11 cellular contexts compared by ENCODE assay signal in genomic region chr14:79278286-79278797, GRCh38.
DNase-seq lines count a peak whose midpoint lies in the region; ATAC-seq and TF ChIP-seq lines count a peak whose summit lies in the region.
"Had no signal": no experiment of that assay in that cellular context is flagged by ENCODE, and none has a peak within 500 bp of the region (broad histone marks: within the 10 kb centered on the region; RNA-seq: fewer than 3 reads in every experiment).

No MANE protein-coding gene starts in this region.

- H3K9me1 ChIP-seq in IMR-90 (ENCODE audit: insufficient read depth, low read length): peaks cover 5% of the 10 kb centered on the region; the same call in 1 of the 2 replicates

- POLR2A ChIA-PET in IMR-90 (lab: Charles Lee; ENCODE audit: unreplicated experiment) (no interaction called here), T-cell (lab: Charles Lee) (no interaction called here)

- H2AK9ac ChIP-seq in IMR-90 (replicated peaks; ENCODE audit: low read depth, low read length, poor library complexity): peak overlapping the region; percentile 80

- in situ Hi-C loops in IMR-90 (cut with MboI; ENCODE audit: low sequenced_read_pairs): no loop called here

- H3K36me3 Mint-ChIP-seq in T-cell: no peaks in the 10 kb centered on the region
- H3K36me3 Mint-ChIP-seq: IgD-negative memory B cell had no signal

- TF ChIP-seq RAD21 in IMR-90 (IDR thresholded peaks at IDR 0.05; ENCODE audit: low read length): no peak

- intact Hi-C loops in IMR-90 (cut with micrococcal nuclease) (loop anchor here (2.0 to 10.0 kb wide), 5 partner anchors 236 to 576 kb away; no protein-coding TSS in a partner anchor), lower leg skin (cut with DNase I; ENCODE audit: low total_unique reads) (no loop called here)

- no peak overlapping the region for H2BK5ac ChIP-seq in IMR-90 (ENCODE audit: low read depth, low read length, poor library complexity, severe bottlenecking)

- peak overlapping the region; percentile 24; the same call in 1 of the 2 replicates for H3K4ac ChIP-seq in IMR-90 (ENCODE audit: low read depth, low read length)

- H3K4me3 ChIP-seq in IMR-90 (ENCODE audit: insufficient read depth, low read depth, low read length) (peak overlapping the region; percentile 88), choroid plexus epithelial cell (ENCODE audit: low read depth, low read length) (peak overlapping the region; percentile 75), lower leg skin (ENCODE audit: low read depth, poor library complexity, severe bottlenecking) (peak overlapping the region; percentile 26), stomach smooth muscle (ENCODE audit: low read length in 2 of 2) (peak overlapping the region; percentile 93)

- no peak for TF ChIP-seq CTCF in IMR-90 (conservative IDR thresholded peaks at IDR 0.05; ENCODE audit: low read depth, low read length)
- TF ChIP-seq CTCF in choroid plexus epithelial cell (conservative IDR thresholded peaks at IDR 0.05; ENCODE audit: low read depth, low read length): no peak
- TF ChIP-seq CTCF in lower leg skin (IDR thresholded peaks at IDR 0.05): no peak

- no TSS peak for BruUV-seq in IMR-90 (replicated peaks; lab: Mats Ljungman, UMichigan)

- no peak overlapping the region for H3K27ac Mint-ChIP-seq in T-cell
- H3K27ac Mint-ChIP-seq: IgD-negative memory B cell had no signal

- H4K5ac ChIP-seq in IMR-90 (ENCODE audit: low read depth, low read length): no peak overlapping the region

- H3K27ac ChIP-seq in IMR-90 (ENCODE audit: insufficient read depth, low read length) (no peak overlapping the region), stomach smooth muscle (ENCODE audit: low read length) (no peak overlapping the region)
- H3K27ac ChIP-seq: RWPE1 had no signal

- WGBS in IMR-90 (ENCODE audit: extremely low coverage in 2 of 2, insufficient read length in 1 of 2), 2 experiments: 23% methylated on average over 11 of the region's 18 CpGs; no CpG with 5 or more reads in 1 of the 2 experiments
- 15 to 20% methylated on average over 18 of the region's 18 CpGs for WGBS in lower leg skin, 2 donors

- no peak for DNase-seq in IMR-90
- DNase-seq in choroid plexus epithelial cell (ENCODE audit: low read depth): no peak
- peak in 1 of 2 donors; percentile 82 for DNase-seq in lower leg skin (ENCODE audit: low spot score in 2 of 2)
- no peak for DNase-seq in HuH-7 (ENCODE audit: low spot score)
- DNase-seq in central memory CD4-positive, alpha-beta T cell: no peak
- DNase-seq in T-cell: no peak
- DNase-seq: stimulated activated CD4-positive, alpha-beta T cell treated with anti-CD3 and anti-CD28 coated beads, Interleukin-4, amount 100 ng/mL, for 1 hour had no signal

- no peak overlapping the region for H2BK20ac ChIP-seq in IMR-90 (ENCODE audit: low read depth, low read length)

- H4K8ac ChIP-seq in IMR-90 (ENCODE audit: low read depth in 2 of 2, low read length in 2 of 2): no peak overlapping the region

- H3K23ac ChIP-seq in IMR-90 (ENCODE audit: low read depth, low read length): 0 out of 2 replicates have a peak overlapping the region, but pooled peaks have one; percentile 49

- H3K18ac ChIP-seq in IMR-90 (ENCODE audit: low read depth, low read length): no peak overlapping the region

- peak overlapping the region; percentile 2 for H2BK120ac ChIP-seq in IMR-90 (ENCODE audit: low read depth, low read length)

- no peaks in the 10 kb centered on the region for H4K20me1 ChIP-seq in IMR-90 (ENCODE audit: insufficient read depth, low read length)

- no peak overlapping the region for H2BK15ac ChIP-seq in IMR-90 (ENCODE audit: low read depth, low read length)

- H3K36me3 ChIP-seq in IMR-90 (ENCODE audit: control insufficient read depth, insufficient read depth, low read length) (no peaks in the 10 kb centered on the region), stomach smooth muscle (ENCODE audit: control insufficient read depth in 2 of 2, insufficient read depth in 2 of 2, low read length in 2 of 2) (no peaks in the 10 kb centered on the region)

- 0 out of 4 replicates have a peak, but pooled peaks cover 0 to 3% of the 10 kb centered on the region in 2 experiments for H3K79me1 ChIP-seq in IMR-90 (ENCODE audit: low read depth in 1 of 2, low read length in 2 of 2)

- H3K4me2 ChIP-seq in IMR-90 (ENCODE audit: low read depth, low read length): peak overlapping the region; percentile 88

- H3K4me1 Mint-ChIP-seq in T-cell: peaks cover 0 to 6% (median 3%) of the 10 kb centered on the region in 3 donors
- H3K4me1 Mint-ChIP-seq: IgD-negative memory B cell had no signal

- 0 out of 2 replicates have a peak overlapping the region, but pooled peaks have one; percentile 19 for H3K9ac ChIP-seq in IMR-90 (ENCODE audit: low read depth, low read length)
- peak overlapping the region; percentile 29 to 47 for H3K9ac ChIP-seq in stomach smooth muscle (ENCODE audit: low read length in 2 of 2)

- H3K14ac ChIP-seq in IMR-90 (replicated peaks; ENCODE audit: low read depth, low read length): no peak overlapping the region

- no peak overlapping the region for H4K91ac ChIP-seq in IMR-90 (ENCODE audit: insufficient read depth, low read depth, low read length)

- H3K4me1 ChIP-seq in IMR-90 (ENCODE audit: control insufficient read depth, insufficient read depth, low read length): peaks cover 1% of the 10 kb centered on the region; the same call in 1 of the 2 replicates
- peaks cover 18% of the 10 kb centered on the region for H3K4me1 ChIP-seq in stomach smooth muscle (ENCODE audit: control insufficient read depth, insufficient read depth, low read length)

- H2AK5ac ChIP-seq in IMR-90 (ENCODE audit: low read depth, low read length): peak overlapping the region; percentile 38; the same call in 1 of the 2 replicates

- no peak overlapping the region; the same call in 1 of the 2 replicates for H3K56ac ChIP-seq in IMR-90 (ENCODE audit: extremely low read depth, insufficient read depth, low read length)

- TF ChIP-seq POLR2A in IMR-90 (IDR thresholded peaks at IDR 0.05; ENCODE audit: low read depth, low read length): no peak
- no peak for TF ChIP-seq POLR2A in lower leg skin (IDR thresholded peaks at IDR 0.05)

- no peak overlapping the region for H3K4me3 Mint-ChIP-seq in T-cell
- H3K4me3 Mint-ChIP-seq: IgD-negative memory B cell had no signal

- peak overlapping the region; percentile 97 for H2AFZ ChIP-seq in IMR-90 (replicated peaks; ENCODE audit: low read length, poor library complexity)

- H3K9me3 ChIP-seq in IMR-90 (ENCODE audit: control insufficient read depth, insufficient read depth, low read length) (no peaks in the 10 kb centered on the region), stomach smooth muscle (ENCODE audit: control insufficient read depth in 2 of 2, low read length in 2 of 2) (no peaks in the 10 kb centered on the region)

- CTCF ChIA-PET in IMR-90 (lab: Yijun Ruan, JAX) (no interaction called here), T-cell (lab: Charles Lee) (no interaction called here)

- dilution Hi-C loops in IMR-90 (cut with HindIII; ENCODE audit: low sequenced_read_pairs, unreplicated experiment): no loop called here

- peaks cover 35 to 46% of the 10 kb centered on the region in 2 donors for H3K27me3 Mint-ChIP-seq in T-cell

- ATAC-seq in IMR-90 (ENCODE audit: low read depth) (no peak), HG03439 (IDR thresholded peaks at IDR 0.05; ENCODE audit: unreplicated experiment) (no peak), T-cell (replicated peaks in 1 of 4) (no peak)

- H3K27me3 ChIP-seq in IMR-90 (ENCODE audit: control insufficient read depth, insufficient read depth, low read length): peaks cover 20% of the 10 kb centered on the region
- H3K27me3 ChIP-seq in stomach smooth muscle (ENCODE audit: control insufficient read depth in 1 of 2, insufficient read depth in 2 of 2, low read length in 2 of 2): no peaks in the 10 kb centered on the region

- H3K9me3 Mint-ChIP-seq in T-cell: peaks cover 4 to 7% (median 6%) of the 10 kb centered on the region in 3 donors

TF ChIP-seq in IMR-90, 13 proteins besides CTCF, POLR2A, EP300 and RAD21:
- TF ChIP-seq ELK1 (IDR thresholded peaks at IDR 0.05; ENCODE audit: borderline replicate concordance, low read depth, low read length) (no peak), FOS (IDR thresholded peaks at IDR 0.05; ENCODE audit: low read depth, low read length) (no peak), SMC3 (IDR thresholded peaks at IDR 0.05; ENCODE audit: low read depth, low read length) (no peak), MXI1 (IDR thresholded peaks at IDR 0.05; ENCODE audit: borderline replicate concordance, low read depth, low read length) (no peak), NFE2L2 (IDR thresholded peaks at IDR 0.05; ENCODE audit: low read depth, low read length) (no peak), BHLHE40 (IDR thresholded peaks at IDR 0.05; ENCODE audit: low read depth, low read length) (no peak), RFX5 (IDR thresholded peaks at IDR 0.05; ENCODE audit: low read depth, low read length) (no peak), CEBPB (IDR thresholded peaks at IDR 0.05; ENCODE audit: low read depth, low read length) (no peak), MAZ (IDR thresholded peaks at IDR 0.05; ENCODE audit: borderline replicate concordance, low read depth, low read length) (no peak), USF2 (IDR thresholded peaks at IDR 0.05; ENCODE audit: low read depth, low read length) (no peak), CHD1 (IDR thresholded peaks at IDR 0.05; ENCODE audit: low read depth, low read length) (no peak), MAFK (IDR thresholded peaks at IDR 0.05; ENCODE audit: low read depth, low read length) (no peak), RCOR1 (IDR thresholded peaks at IDR 0.05; ENCODE audit: insufficient replicate concordance, low read length) (no peak)

Comparison
In these comparisons a context has a peak if more than half of its experiments do, and no peak if none do; other contexts are left out.
1. H3K4me3 ChIP-seq: peak in every context shown above with its lines; median percentile 93 in stomach smooth muscle; 88 in IMR-90; 75 in choroid plexus epithelial cell; 26 in lower leg skin.